In the genomic region with DNA sequence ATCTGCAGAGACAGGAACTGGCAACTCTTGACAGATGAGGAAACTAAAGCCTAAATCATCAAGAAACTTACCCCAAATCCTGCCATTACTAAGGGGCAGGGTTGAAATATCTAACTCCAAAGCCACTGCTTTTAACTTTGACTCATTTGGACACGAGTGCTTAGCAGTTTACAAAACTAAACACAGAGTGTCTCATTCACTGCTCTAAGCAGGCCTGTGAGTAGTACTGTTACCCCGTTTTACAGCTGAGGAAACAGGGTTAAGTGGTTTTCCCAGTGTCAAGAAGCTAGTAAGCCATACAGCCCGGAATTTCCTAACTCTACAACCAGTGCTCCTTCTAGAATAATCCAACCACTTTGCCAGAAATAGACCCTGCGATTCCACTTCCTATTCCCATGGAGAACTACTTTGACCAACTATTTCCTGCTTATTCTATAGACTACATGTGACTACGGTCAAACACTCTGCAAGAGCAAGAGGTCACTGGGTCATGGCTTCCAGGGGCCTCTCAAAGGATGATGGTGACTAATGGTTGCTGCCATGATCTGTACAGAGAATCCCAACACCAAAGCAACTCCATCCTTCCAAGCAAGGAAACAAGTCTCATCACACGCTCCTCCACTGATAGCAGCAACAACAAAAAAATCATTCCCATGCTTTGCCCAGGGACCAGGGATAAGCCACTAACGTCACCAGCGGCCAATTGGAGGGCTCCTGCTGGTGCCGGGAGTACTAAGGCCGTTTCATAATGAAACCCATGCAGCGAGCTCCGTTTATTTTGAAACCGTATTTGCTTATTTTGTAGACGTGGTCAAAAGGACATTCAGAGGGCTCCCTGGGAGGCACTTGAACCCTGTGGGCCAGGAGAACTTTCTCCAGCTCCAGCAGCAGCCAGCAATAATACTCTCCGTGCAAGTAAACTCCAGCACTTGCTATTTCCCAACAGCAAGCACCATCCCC, we compare ENCODE assay signal across 1 cellular context.
TF ChIP-seq lines count a peak whose summit lies in the region.

No MANE protein-coding gene starts in this region.

TF ChIP-seq in WTC11, 78 proteins besides CTCF, POLR2A, EP300 and RAD21 (continued from another document):
- no peak for TF ChIP-seq ZSCAN18 (CRISPR knock-in tag; IDR thresholded peaks at IDR 0.05)
- TF ChIP-seq MXD4 (CRISPR knock-in tag; IDR thresholded peaks at IDR 0.05; ENCODE audit: borderline replicate concordance), result no peak
- TF ChIP-seq ETV6 (CRISPR knock-in tag; IDR thresholded peaks at IDR 0.05), result no peak
- no peak for TF ChIP-seq MYBL2 (CRISPR knock-in tag; IDR thresholded peaks at IDR 0.05)
